Comparison of ENCODE assay signal across 12 cellular contexts in the genomic region with DNA sequence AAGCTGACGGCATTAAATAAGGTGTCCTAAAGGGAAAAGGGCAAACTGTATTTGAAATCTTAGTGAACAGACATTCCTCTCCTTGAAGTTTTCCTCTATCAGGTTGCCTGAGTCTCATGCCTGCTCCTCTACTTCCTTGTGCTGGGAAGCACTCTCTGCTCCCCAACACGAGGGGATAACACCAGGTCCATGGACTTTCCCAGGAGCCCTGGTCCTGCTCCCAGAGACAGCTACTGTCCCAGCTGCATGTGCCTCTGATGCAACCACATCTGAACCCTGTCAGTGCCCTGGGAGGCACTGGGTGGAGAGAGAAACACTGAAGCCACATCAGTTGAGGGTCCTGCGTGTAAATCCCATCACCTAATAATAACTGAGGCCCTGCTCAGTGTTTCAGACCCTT. TPM values are rescaled to one million over a fixed set of nuclear protein-coding genes. Genes with fewer than 3 reads are reported as not detected.
DNase-seq lines count a peak whose midpoint lies in the region; ATAC-seq, FAIRE-seq and TF ChIP-seq lines count a peak whose summit lies in the region.
"Had no signal": no experiment of that assay in that cellular context is flagged by ENCODE, and none has a peak within 500 bp of the region (broad histone marks: within the 10 kb centered on the region; RNA-seq: fewer than 3 reads in every experiment).

No MANE protein-coding gene starts in this region.

- DNase-seq in GM19239 (ENCODE audit: insufficient read length, low spot score) (no peak), RWPE1 (ENCODE audit: low spot score) (no peak), esophagus squamous epithelium (lab: John Stamatoyannopoulos, UW) (no peak), NCI-H2107 (lab: John Stamatoyannopoulos, UW) (no peak), NCI-H446 (lab: John Stamatoyannopoulos, UW) (no peak)
- DNase-seq: DMS79 treated with DMSO at 0.1 percent for 48 hours; effector CD8-positive, alpha-beta T cell; NCI-H1930; stimulated activated CD4-positive, alpha-beta T cell treated with anti-CD3 and anti-CD28 coated beads, Interleukin-2, amount 100 ng/mL, for 48 hours; testis had no signal

- peak; percentile 8 for FAIRE-seq in GM19239 (lab: Jason Lieb, UNC)

- no peak for ATAC-seq in GM18867 (IDR thresholded peaks at IDR 0.05; ENCODE audit: unreplicated experiment)

- no peaks in the 10 kb centered on the region for H3K9me3 ChIP-seq in esophagus squamous epithelium
- H3K9me3 ChIP-seq: testis had no signal

- TF ChIP-seq CTCF in RWPE1 (conservative IDR thresholded peaks at IDR 0.05; ENCODE audit: low read depth) (no peak), esophagus squamous epithelium (IDR thresholded peaks at IDR 0.05) (no peak)

- peaks cover under 1 to 31% (median 11%) of the 10 kb centered on the region in 3 donors for H3K36me3 ChIP-seq in esophagus squamous epithelium

- POLR2A ChIA-PET in RWPE1 (lab: Yijun Ruan, JAX; ENCODE audit: low non-redundant PET): no interaction called here

- H3K27me3 ChIP-seq in esophagus squamous epithelium: no peaks in the 10 kb centered on the region
- H3K27me3 ChIP-seq: testis had no signal

- TF ChIP-seq POLR2A in esophagus squamous epithelium (IDR thresholded peaks at IDR 0.05): no peak

- WGBS in esophagus squamous epithelium, 2 donors: 72 to 82% methylated on average over 3 of the region's 3 CpGs

- peaks cover 33 to 64% (median 41%) of the 10 kb centered on the region in 3 donors for H3K4me1 ChIP-seq in esophagus squamous epithelium

- CTCF ChIA-PET in RWPE1 (lab: Yijun Ruan, JAX): interaction anchor here (0.7 to 0.9 kb wide), 3 partner anchors 121 to 343 kb away, joined by 3 to 7 read pairs (median 5); no protein-coding TSS in a partner anchor

- H3K4me3 ChIP-seq in esophagus squamous epithelium: no peak overlapping the region
- no peak overlapping the region for H3K4me3 ChIP-seq in skin epidermis
- H3K4me3 ChIP-seq: testis had no signal

- peak overlapping the region; percentile 93 for H3K27ac ChIP-seq in RWPE1
- H3K27ac ChIP-seq in esophagus squamous epithelium: peak overlapping the region; percentile 81 to 91 (median 86)
- peak overlapping the region in 20 of 21 experiments; percentile 47 to 80 (median 70) for H3K27ac ChIP-seq in skin epidermis
- H3K27ac ChIP-seq: testis had no signal

- intact Hi-C loops in esophagus squamous epithelium (cut with DNase I): no loop called here

RNA-seq across cellular contexts. Expression of gene TLR9, which starts 7.4 kb away (rescaled TPM):
- not detected for total RNA-seq in esophagus squamous epithelium

RNA-seq across cellular contexts. Expression of gene ALAS1, which starts 20.1 kb away (rescaled TPM):
- total RNA-seq in esophagus squamous epithelium: 10 to 100 TPM; 28.3 to 45.5 (median 35.1) TPM

RNA-seq across cellular contexts. Expression of gene TWF2, which starts 20.9 kb away (rescaled TPM):
- 10 to 100 TPM; 31.6 to 74.9 (median 55.7) TPM for total RNA-seq in esophagus squamous epithelium

RNA-seq across cellular contexts. Expression of gene PPM1M, which starts 27.5 kb away (rescaled TPM):
- 10 to 100 TPM in 3 of 4 donors, 1 to 10 TPM in 1; 3.2 to 25.6 (median 12.3) TPM for total RNA-seq in esophagus squamous epithelium
